In genomic region chr12:21471294-21471693, GRCh38 we compare ENCODE assay signal across 19 cellular contexts. TPM values are rescaled to one million over a fixed set of nuclear protein-coding genes. Genes with fewer than 3 reads are reported as not detected.
"Had no signal": no experiment of that assay in that cellular context is flagged by ENCODE, and none has a peak within 500 bp of the region (broad histone marks: within the 10 kb centered on the region; RNA-seq: fewer than 3 reads in every experiment).

No MANE protein-coding gene starts in this region.

- H3K27ac Mint-ChIP-seq: activated naive CD4-positive, alpha-beta T cell treated with anti-CD3 and anti-CD28 coated beads, Interleukin-2, amount 50 U/mL, for 72 hours; stimulated activated naive B cell treated with anti-CD40 and anti-IgM and Interleukin-4, amounts not matched to agents 10 μg/mL and 1 μg/mL and 100 μg/mL, for 72 hours had no signal

- H3K4me3 Mint-ChIP-seq: central memory CD8-positive, alpha-beta T cell; neural crest cell; stimulated activated naive B cell treated with anti-CD40 and anti-IgM and Interleukin-4, amounts not matched to agents 10 μg/mL and 1 μg/mL and 100 μg/mL, for 72 hours had no signal

- DNase-seq: activated CD4-positive, alpha-beta T cell treated with anti-CD3 and anti-CD28 coated beads for 1 hour; activated CD4-positive, alpha-beta T cell treated with anti-CD3 and anti-CD28 coated beads, Interleukin-2, amount 50 U/mL, for 4 hours; activated gamma-delta T cell; activated T-cell treated with anti-CD3 and anti-CD28 coated beads, Interleukin-2, amount 50 U/mL, for 1 hour; effector memory CD4-positive, alpha-beta T cell; foreskin keratinocyte; left colon; mesenchymal stem cell; posterior cingulate gyrus; retina; sigmoid colon; stimulated activated CD4-positive, alpha-beta T cell treated with anti-CD3 and anti-CD28 coated beads, Interleukin-15, amount 100 ng/mL, for 24 hours; stimulated activated naive B cell treated with anti-CD40 and anti-IgM and Interleukin-4, amounts not matched to agents 10 μg/mL and 1 μg/mL and 100 μg/mL, for 72 hours; T-helper 9 cell; upper lobe of right lung had no signal

- H3K9me3 Mint-ChIP-seq: activated naive CD4-positive, alpha-beta T cell treated with anti-CD3 and anti-CD28 coated beads, Interleukin-2, amount 50 U/mL, for 72 hours; central memory CD8-positive, alpha-beta T cell; neural crest cell; stimulated activated naive B cell treated with anti-CD40 and anti-IgM and Interleukin-4, amounts not matched to agents 10 μg/mL and 1 μg/mL and 100 μg/mL, for 72 hours had no signal

- H3K4me1 Mint-ChIP-seq: neural crest cell had no signal

- ATAC-seq: activated naive CD4-positive, alpha-beta T cell treated with anti-CD3 and anti-CD28 coated beads, Interleukin-2, amount 50 U/mL, for 72 hours; foreskin keratinocyte; left colon; stimulated activated naive B cell treated with anti-CD40 and anti-IgM and Interleukin-4, amounts not matched to agents 10 μg/mL and 1 μg/mL and 100 μg/mL, for 72 hours; upper lobe of right lung had no signal

- H3K27me3 Mint-ChIP-seq: central memory CD8-positive, alpha-beta T cell; stimulated activated naive B cell treated with anti-CD40 and anti-IgM and Interleukin-4, amounts not matched to agents 10 μg/mL and 1 μg/mL and 100 μg/mL, for 72 hours had no signal

RNA-seq across cellular contexts. Expression of gene SPX, which starts 54.8 kb away (rescaled TPM):
- total RNA-seq: dermis microvascular lymphatic vessel endothelial cell, left colon had no signal
